ENCODE assay signal across 1 cellular context in genomic region chr10:102773986-102774385, GRCh38.
TF ChIP-seq lines count a peak whose summit lies in the region.

No MANE protein-coding gene starts in this region.

TF ChIP-seq in GM12878, 131 proteins besides CTCF, POLR2A, EP300 and RAD21:
- TF ChIP-seq RUNX3 (IDR thresholded peaks at IDR 0.05; ENCODE audit: low read length), result peak; percentile 37
- TF ChIP-seq YY1 (IDR thresholded peaks at IDR 0.05; ENCODE audit: low read depth, low read length), result no peak
- no peak for TF ChIP-seq ZBTB33 (IDR thresholded peaks at IDR 0.05)
- TF ChIP-seq PBX3 (IDR thresholded peaks at IDR 0.05; ENCODE audit: insufficient replicate concordance, low read depth, low read length), result no peak
- TF ChIP-seq CEBPB (IDR thresholded peaks at IDR 0.05; ENCODE audit: borderline replicate concordance in 1 of 2, low read depth in 2 of 2, low read length in 2 of 2), result no peak
